Comparison of ENCODE assay signal across 16 cellular contexts in genomic region chr5:177349362-177349647, GRCh38. TPM values are rescaled to one million over a fixed set of nuclear protein-coding genes. Genes with fewer than 3 reads are reported as not detected.
DNase-seq lines count a peak whose midpoint lies in the region; ATAC-seq, FAIRE-seq and TF ChIP-seq lines count a peak whose summit lies in the region.
"Had no signal": no experiment of that assay in that cellular context is flagged by ENCODE, and none has a peak within 500 bp of the region (broad histone marks: within the 10 kb centered on the region; RNA-seq: fewer than 3 reads in every experiment).

No MANE protein-coding gene starts in this region.

- no peak for TF ChIP-seq CTCF in K562 (IDR thresholded peaks at IDR 0.05 in 2 of 3, conservative IDR thresholded peaks at IDR 0.05 in 1 of 3; ENCODE audit: insufficient read depth in 2 of 3, low read depth in 1 of 3, low read length in 3 of 3)
- TF ChIP-seq CTCF in psoas muscle (IDR thresholded peaks at IDR 0.05), result no peak
- no peak for TF ChIP-seq CTCF in mucosa of descending colon (IDR thresholded peaks at IDR 0.05)

- no peak for TF ChIP-seq POLR2A in K562 (conservative IDR thresholded peaks at IDR 0.05)

- BruUV-seq in K562 (replicated peaks; lab: Mats Ljungman, UMichigan), result no TSS peak

- in situ Hi-C loops in K562 (cut with MboI), result no loop called here

- H3K27ac ChIP-seq in Karpas-422 (ENCODE audit: low read length) (no peak overlapping the region), K562 (ENCODE audit: extremely low read depth, low read depth, low read length) (no peak overlapping the region), psoas muscle (no peak overlapping the region)
- H3K27ac ChIP-seq: left lung, upper lobe of right lung had no signal

- ATAC-seq in K562 (no peak), psoas muscle (no peak), mucosa of descending colon (no peak)
- ATAC-seq: body of pancreas, left lung, upper lobe of right lung had no signal

- H3K4me1 ChIP-seq in Karpas-422 (ENCODE audit: low read length) (peaks cover 25% of the 10 kb centered on the region), K562 (replicated peaks in 1 of 2; ENCODE audit: control insufficient read depth in 2 of 2, insufficient read depth in 2 of 2, low read length in 2 of 2) (peaks cover 17 to 24% of the 10 kb centered on the region in 2 experiments; a peak in 4 of 5 replicates), psoas muscle (peaks cover 21% of the 10 kb centered on the region), mucosa of descending colon (ENCODE audit: low read depth) (peaks cover 27% of the 10 kb centered on the region)

- H3K9me1 ChIP-seq in K562 (ENCODE audit: control insufficient read depth, insufficient read depth, low read length), result no peaks in the 10 kb centered on the region

- TF ChIP-seq RAD21 in K562 (CRISPR knock-in tag; conservative IDR thresholded peaks at IDR 0.05 in 1 of 2, IDR thresholded peaks at IDR 0.05 in 1 of 2), result no peak

- no peak for FAIRE-seq in K562 (lab: Jason Lieb, UNC)
- FAIRE-seq: endothelial cell of umbilical vein, GM18507 had no signal

- H3K79me2 ChIP-seq in Karpas-422 (ENCODE audit: low read length), result peaks cover 68% of the 10 kb centered on the region
- H3K79me2 ChIP-seq in K562 (ENCODE audit: control insufficient read depth, insufficient read depth, low read length), result peaks cover 65% of the 10 kb centered on the region

- peaks cover 2% of the 10 kb centered on the region for H3K9me3 Mint-ChIP-seq in activated CD4-positive, alpha-beta memory T cell treated with anti-CD3 and anti-CD28 coated beads, Interleukin-2, amount 10 ng/mL, durations not matched to agents 7 days and 5 days
- H3K9me3 Mint-ChIP-seq in activated CD4-positive, alpha-beta memory T cell treated with anti-CD3 and anti-CD28 coated beads for 36 hours, result no peaks in the 10 kb centered on the region

- no peaks in the 10 kb centered on the region for H3K9me2 ChIP-seq in Karpas-422 (replicated peaks; ENCODE audit: insufficient read depth, low read length)

- H3K9me3 ChIP-seq in Karpas-422 (ENCODE audit: low read length), result no peaks in the 10 kb centered on the region
- H3K9me3 ChIP-seq in K562 (replicated peaks; ENCODE audit: control insufficient read depth, insufficient read depth, low read depth, low read length), result no peaks in the 10 kb centered on the region
- H3K9me3 ChIP-seq in psoas muscle, result no peaks in the 10 kb centered on the region
- no peaks in the 10 kb centered on the region for H3K9me3 ChIP-seq in mucosa of descending colon
- H3K9me3 ChIP-seq: body of pancreas, left lung, upper lobe of right lung had no signal

- H3K36me3 ChIP-seq in Karpas-422 (ENCODE audit: insufficient read depth, low read length), result peaks cover 7% of the 10 kb centered on the region; the same call in 1 of the 2 replicates
- H3K36me3 ChIP-seq in K562 (ENCODE audit: control insufficient read depth, insufficient read depth, low read length), result peaks cover 46% of the 10 kb centered on the region
- H3K36me3 ChIP-seq in psoas muscle (ENCODE audit: insufficient read depth in 1 of 2, low read depth in 1 of 2), result peaks cover 9 to 33% of the 10 kb centered on the region in 2 donors
- H3K36me3 ChIP-seq in mucosa of descending colon (ENCODE audit: low read depth), result peaks cover 5% of the 10 kb centered on the region

- H3K4me3 ChIP-seq in Karpas-422 (ENCODE audit: low read length), result peak overlapping the region; percentile 86; the same call in 1 of the 2 replicates
- H3K4me3 ChIP-seq in K562, result no peak overlapping the region
- H3K4me3 ChIP-seq in psoas muscle, result peak overlapping the region; percentile 4
- no peak overlapping the region for H3K4me3 ChIP-seq in mucosa of descending colon

- H3K36me3 Mint-ChIP-seq in activated CD4-positive, alpha-beta memory T cell treated with anti-CD3 and anti-CD28 coated beads, Interleukin-2, amount 10 ng/mL, durations not matched to agents 7 days and 5 days (ENCODE audit: low read depth), result peaks cover 35% of the 10 kb centered on the region
- H3K36me3 Mint-ChIP-seq in activated CD4-positive, alpha-beta memory T cell treated with anti-CD3 and anti-CD28 coated beads for 36 hours, result peaks cover 8% of the 10 kb centered on the region

- TF ChIP-seq EP300 in K562 (IDR thresholded peaks at IDR 0.05; ENCODE audit: low read length), result no peak

- H3K27me3 ChIP-seq in Karpas-422 (ENCODE audit: low read length), result no peaks in the 10 kb centered on the region
- H3K27me3 ChIP-seq in K562 (ENCODE audit: control insufficient read depth in 2 of 2, insufficient read depth in 2 of 2, low read length in 2 of 2), result no peaks in the 10 kb centered on the region
- H3K27me3 ChIP-seq in psoas muscle (ENCODE audit: insufficient read depth in 3 of 3, low read length in 2 of 3), result no peaks in the 10 kb centered on the region
- H3K27me3 ChIP-seq: body of pancreas, left lung, upper lobe of right lung had no signal

- H4K20me1 ChIP-seq in Karpas-422 (ENCODE audit: insufficient read depth, low read depth, low read length) (no peaks in the 10 kb centered on the region), K562 (replicated peaks; ENCODE audit: control insufficient read depth, insufficient read depth, low read length) (no peaks in the 10 kb centered on the region)

- H3K4me1 Mint-ChIP-seq in activated CD4-positive, alpha-beta memory T cell treated with anti-CD3 and anti-CD28 coated beads, Interleukin-2, amount 10 ng/mL, durations not matched to agents 7 days and 5 days, result peaks cover 57% of the 10 kb centered on the region
- H3K4me1 Mint-ChIP-seq in activated CD4-positive, alpha-beta memory T cell treated with anti-CD3 and anti-CD28 coated beads for 36 hours (ENCODE audit: low read depth), result peaks cover 46% of the 10 kb centered on the region

- H3K4me3 Mint-ChIP-seq in activated CD4-positive, alpha-beta memory T cell treated with anti-CD3 and anti-CD28 coated beads, Interleukin-2, amount 10 ng/mL, durations not matched to agents 7 days and 5 days, result peak overlapping the region; percentile 90
- H3K4me3 Mint-ChIP-seq in activated CD4-positive, alpha-beta memory T cell treated with anti-CD3 and anti-CD28 coated beads for 36 hours, result no peak overlapping the region

- H3K9ac ChIP-seq in Karpas-422 (ENCODE audit: low read length) (peak overlapping the region; percentile 88), K562 (ENCODE audit: insufficient read depth in 1 of 2, low read depth in 2 of 2, low read length in 2 of 2) (0 out of 4 replicates have a peak overlapping the region, but pooled peaks of 1 of the 2 experiments have one; percentile 54)

- CTCF ChIA-PET in activated CD4-positive, alpha-beta memory T cell treated with anti-CD3 and anti-CD28 coated beads, Interleukin-2, amount 10 ng/mL, durations not matched to agents 7 days and 5 days (lab: Charles Lee), result interaction anchor here (1.0 to 4.3 kb wide), 7 partner anchors 31 to 151 kb away, joined by 3 to 17 read pairs (median 3); no protein-coding TSS in a partner anchor
- CTCF ChIA-PET in activated CD4-positive, alpha-beta memory T cell treated with anti-CD3 and anti-CD28 coated beads for 36 hours (lab: Charles Lee), result interaction anchor here (1.2 to 5.7 kb wide), 7 partner anchors 21 to 152 kb away, joined by 3 to 33 read pairs (median 4); no protein-coding TSS in a partner anchor
- CTCF ChIA-PET in K562 (lab: Yijun Ruan, JAX; ENCODE audit: low intra/inter-chr PET ratio), result no interaction called here

- H3K4me2 ChIP-seq in Karpas-422 (ENCODE audit: low read depth, low read length, poor library complexity, severe bottlenecking), result peak overlapping the region; percentile 90
- peak overlapping the region; percentile 13; the same call in 1 of the 2 replicates for H3K4me2 ChIP-seq in K562 (ENCODE audit: insufficient read depth, low read length)

- intact Hi-C loops in activated CD4-positive, alpha-beta memory T cell treated with anti-CD3 and anti-CD28 coated beads for 36 hours (cut with micrococcal nuclease), result no loop called here
- intact Hi-C loops in K562 (cut with micrococcal nuclease), result no loop called here
- intact Hi-C loops in psoas muscle (cut with DNase I), result no loop called here
- intact Hi-C loops in mucosa of descending colon (cut with DNase I, micrococcal nuclease), result no loop called here

- no peak for DNase-seq in activated CD4-positive, alpha-beta memory T cell treated with anti-CD3 and anti-CD28 coated beads, Interleukin-2, amount 10 ng/mL, durations not matched to agents 7 days and 5 days
- no peak for DNase-seq in activated CD4-positive, alpha-beta memory T cell treated with anti-CD3 and anti-CD28 coated beads for 36 hours
- DNase-seq in Karpas-422, result no peak
- DNase-seq in K562 (ENCODE audit: extremely low read depth in 1 of 4, low spot score in 3 of 4), result no peak
- no peak for DNase-seq in psoas muscle
- DNase-seq in mucosa of descending colon, result no peak
- DNase-seq in SKM-1 (lab: John Stamatoyannopoulos, UW; ENCODE audit: unreplicated experiment), result no peak
- no peak for DNase-seq in DMS79 treated with DMSO at 0.1 percent for 48 hours (lab: John Stamatoyannopoulos, UW)
- DNase-seq: body of pancreas, head of caudate nucleus, NCI-H1930, nucleus accumbens, upper lobe of right lung had no signal

- H3K27ac Mint-ChIP-seq in activated CD4-positive, alpha-beta memory T cell treated with anti-CD3 and anti-CD28 coated beads, Interleukin-2, amount 10 ng/mL, durations not matched to agents 7 days and 5 days, result no peak overlapping the region
- no peak overlapping the region for H3K27ac Mint-ChIP-seq in activated CD4-positive, alpha-beta memory T cell treated with anti-CD3 and anti-CD28 coated beads for 36 hours

- 44% methylated on average over 3 of the region's 3 CpGs for WGBS in K562 (ENCODE audit: insufficient coverage, low coverage, missing lambda C conversion rate)
- WGBS in psoas muscle, 3 donors, result 68 to 75% (median 71%) methylated on average over 3 of the region's 3 CpGs

- H2AFZ ChIP-seq in Karpas-422 (ENCODE audit: low read length) (no peak overlapping the region), K562 (ENCODE audit: low read depth, low read length) (no peak overlapping the region)

- POLR2A ChIA-PET in activated CD4-positive, alpha-beta memory T cell treated with anti-CD3 and anti-CD28 coated beads, Interleukin-2, amount 10 ng/mL, durations not matched to agents 7 days and 5 days (lab: Charles Lee), result interaction anchor here (1.0 to 3.8 kb wide), 4 partner anchors 12 to 46 kb away, joined by 3 to 37 read pairs (median 22); partner anchors contain the start of genes PRELID1 and RAB24
- POLR2A ChIA-PET in activated CD4-positive, alpha-beta memory T cell treated with anti-CD3 and anti-CD28 coated beads for 36 hours (lab: Charles Lee), result interaction anchor here (0.7 kb wide), 1 partner anchor 833 kb away, joined by 3 read pairs; no protein-coding TSS in a partner anchor
- POLR2A ChIA-PET in K562 (lab: Yijun Ruan, JAX), result interaction anchor here (1.0 kb wide), 1 partner anchor 28 kb away, joined by 3 read pairs; no protein-coding TSS in a partner anchor

- no peaks in the 10 kb centered on the region for H3K27me3 Mint-ChIP-seq in activated CD4-positive, alpha-beta memory T cell treated with anti-CD3 and anti-CD28 coated beads, Interleukin-2, amount 10 ng/mL, durations not matched to agents 7 days and 5 days
- H3K27me3 Mint-ChIP-seq in activated CD4-positive, alpha-beta memory T cell treated with anti-CD3 and anti-CD28 coated beads for 36 hours, result no peaks in the 10 kb centered on the region

RNA-seq across cellular contexts. Expression of gene LMAN2, which starts 2.2 kb away (rescaled TPM):
- 100 to 1,000 TPM; 145 to 149 TPM for total RNA-seq in activated CD4-positive, alpha-beta memory T cell treated with anti-CD3 and anti-CD28 coated beads, Interleukin-2, amount 10 ng/mL, durations not matched to agents 7 days and 5 days
- 100 to 1,000 TPM in 1 of 2 experiments, 10 to 100 TPM in 1; 98.3 to 104 TPM for total RNA-seq in activated CD4-positive, alpha-beta memory T cell treated with anti-CD3 and anti-CD28 coated beads for 36 hours
- 116 and 256 TPM in 2 replicates for total RNA-seq in Karpas-422 (2014; rRNA removed; shearing (Covaris generic); ENCODE audit: low replicate concordance)
- 108 and 260 TPM in 2 replicates for total RNA-seq in K562 (2011; cell fraction: chromatin; rRNA removed; ENCODE audit: low replicate concordance)
- total RNA-seq in K562 (2011; cell fraction: nucleolus; rRNA removed), result 422 and 429 TPM in 2 replicates
- 240 and 283 TPM in 2 replicates for total RNA-seq in K562 (2011; cell fraction: nucleoplasm; rRNA removed)
- total RNA-seq in K562 (2014; rRNA removed) (200 and 216 TPM in 2 replicates), K562 (2014; rRNA removed; fragmentation: Illumina TruSeq; extraction: Trizol) (69.3 and 110 TPM in 2 replicates), K562 (2015; rRNA removed; fragmentation: Illumina TruSeq; extraction: Trizol) (179 and 196 TPM in 2 replicates), K562 (2021) (130 and 136 TPM in 2 replicates), psoas muscle (10 to 100 TPM; 28.7 to 55.8 (median 43.1) TPM), mucosa of descending colon (100 to 1,000 TPM in 2 of 3 donors, 10 to 100 TPM in 1; 91.9 to 150 (median 139) TPM)
- polyA plus RNA-seq in K562 (2011; rRNA removed) (119 and 150 TPM in 2 replicates), K562 (2014; fragmentation: Illumina TruSeq; extraction: Trizol) (241 and 254 TPM in 2 replicates), K562 (2014; fragmentation: Nextera tagmentation; extraction: Ambion mirVana) (1 to 10 TPM; 2.7 to 8.5 TPM), K562 (2014; rRNA removed) (196 and 235 TPM in 2 replicates), psoas muscle (100 to 1,000 TPM; 103 to 193 (median 162) TPM)
- 299 and 407 TPM in 2 replicates for polyA plus RNA-seq in K562 (2011; cell fraction: cytosol; rRNA removed)
- polyA plus RNA-seq in K562 (2011; cell fraction: nucleus; rRNA removed), result 207 and 224 TPM in 2 replicates
- polyA plus RNA-seq in K562 (2012), result 176 and 216 TPM in 2 replicates
- 113 and 151 TPM in 2 replicates for polyA minus RNA-seq in K562 (2011; rRNA and poly(A)+ RNA removed)
- 150 and 163 TPM in 2 replicates for polyA minus RNA-seq in K562 (2011; cell fraction: cytosol; rRNA and poly(A)+ RNA removed)
- polyA minus RNA-seq in K562 (2011; cell fraction: nucleus; rRNA and poly(A)+ RNA removed), result 76.1 and 108 TPM in 2 replicates

RNA-seq across cellular contexts. Expression of gene RGS14, which starts 8.4 kb away (rescaled TPM):
- 100 to 1,000 TPM; 103 to 107 TPM for total RNA-seq in activated CD4-positive, alpha-beta memory T cell treated with anti-CD3 and anti-CD28 coated beads, Interleukin-2, amount 10 ng/mL, durations not matched to agents 7 days and 5 days
- 10 to 100 TPM; 43.9 to 47.2 TPM for total RNA-seq in activated CD4-positive, alpha-beta memory T cell treated with anti-CD3 and anti-CD28 coated beads for 36 hours
- 22.6 and 70.8 TPM in 2 replicates for total RNA-seq in Karpas-422 (2014; rRNA removed; shearing (Covaris generic); ENCODE audit: low replicate concordance)
- 35.8 and 98.9 TPM in 2 replicates for total RNA-seq in K562 (2011; cell fraction: chromatin; rRNA removed; ENCODE audit: low replicate concordance)
- total RNA-seq in K562 (2011; cell fraction: nucleolus; rRNA removed), result 87.6 and 104 TPM in 2 replicates
- 52.4 and 57.0 TPM in 2 replicates for total RNA-seq in K562 (2011; cell fraction: nucleoplasm; rRNA removed)
- total RNA-seq in K562 (2014; rRNA removed), result 63.1 and 86.1 TPM in 2 replicates
- total RNA-seq in K562 (2014; rRNA removed; fragmentation: Illumina TruSeq; extraction: Trizol), result 6.3 and 10.5 TPM in 2 replicates
- 34.5 and 38.8 TPM in 2 replicates for total RNA-seq in K562 (2015; rRNA removed; fragmentation: Illumina TruSeq; extraction: Trizol)
- 50.3 and 55.4 TPM in 2 replicates for total RNA-seq in K562 (2021)
- polyA plus RNA-seq in K562 (2011; rRNA removed), result 21.2 and 40.8 TPM in 2 replicates
- 54.2 and 98.9 TPM in 2 replicates for polyA plus RNA-seq in K562 (2011; cell fraction: cytosol; rRNA removed)
- 174 and 232 TPM in 2 replicates for polyA plus RNA-seq in K562 (2011; cell fraction: nucleus; rRNA removed)
- polyA plus RNA-seq in K562 (2012), result 40.9 and 53.0 TPM in 2 replicates
- 42.0 and 46.3 TPM in 2 replicates for polyA plus RNA-seq in K562 (2014; fragmentation: Illumina TruSeq; extraction: Trizol)
- polyA plus RNA-seq in K562 (2014; fragmentation: Nextera tagmentation; extraction: Ambion mirVana), result 1 to 10 TPM in 1 of 2 experiments, under 1 TPM in 1; 0.28 to 1.3 TPM
- 75.9 and 101 TPM in 2 replicates for polyA plus RNA-seq in K562 (2014; rRNA removed)
- 11.5 and 13.6 TPM in 2 replicates for polyA minus RNA-seq in K562 (2011; rRNA and poly(A)+ RNA removed)
- polyA minus RNA-seq in K562 (2011; cell fraction: cytosol; rRNA and poly(A)+ RNA removed), result 20.3 and 24.8 TPM in 2 replicates
- polyA minus RNA-seq in K562 (2011; cell fraction: nucleus; rRNA and poly(A)+ RNA removed), result 49.7 and 64.5 TPM in 2 replicates
- 10 to 100 TPM in 3 of 4 donors, 1 to 10 TPM in 1; 5.5 to 23.2 (median 10.5) TPM for total RNA-seq in psoas muscle
- 10 to 100 TPM in 1 of 3 donors, 1 to 10 TPM in 2; 3.6 to 10.0 (median 6.7) TPM for polyA plus RNA-seq in psoas muscle
- total RNA-seq in mucosa of descending colon, result 10 to 100 TPM; 11.1 to 15.2 (median 11.7) TPM

RNA-seq across cellular contexts. Expression of gene SLC34A1, which starts 34.9 kb away (rescaled TPM):
- total RNA-seq in activated CD4-positive, alpha-beta memory T cell treated with anti-CD3 and anti-CD28 coated beads, Interleukin-2, amount 10 ng/mL, durations not matched to agents 7 days and 5 days, result 1 to 10 TPM; 1.4 to 1.5 TPM
- under 1 TPM in 1 of 2 experiments, not detected in 1; 0.15 TPM for total RNA-seq in activated CD4-positive, alpha-beta memory T cell treated with anti-CD3 and anti-CD28 coated beads for 36 hours
- total RNA-seq in Karpas-422 (2014; rRNA removed; shearing (Covaris generic); ENCODE audit: low replicate concordance), result not detected in 2 replicates
- 0.09 TPM in 1 of 2 replicates, not detected in the other for total RNA-seq in K562 (2011; cell fraction: chromatin; rRNA removed; ENCODE audit: low replicate concordance)
- not detected in 2 replicates for total RNA-seq in K562 (2011; cell fraction: nucleolus; rRNA removed)
- not detected in 2 replicates for total RNA-seq in K562 (2011; cell fraction: nucleoplasm; rRNA removed)
- total RNA-seq in K562 (2014; rRNA removed), result not detected in 2 replicates
- total RNA-seq in K562 (2014; rRNA removed; fragmentation: Illumina TruSeq; extraction: Trizol), result not detected in 2 replicates
- total RNA-seq in K562 (2015; rRNA removed; fragmentation: Illumina TruSeq; extraction: Trizol), result not detected in 2 replicates
- not detected in 2 replicates for total RNA-seq in K562 (2021)
- polyA plus RNA-seq in K562 (2011; rRNA removed), result not detected in 2 replicates
- not detected in 2 replicates for polyA plus RNA-seq in K562 (2011; cell fraction: cytosol; rRNA removed)
- polyA plus RNA-seq in K562 (2011; cell fraction: nucleus; rRNA removed), result not detected in 2 replicates
- polyA plus RNA-seq in K562 (2012), result not detected in 2 replicates
- polyA plus RNA-seq in K562 (2014; fragmentation: Illumina TruSeq; extraction: Trizol), result not detected in 2 replicates
- polyA plus RNA-seq in K562 (2014; fragmentation: Nextera tagmentation; extraction: Ambion mirVana), result not detected
- not detected in 2 replicates for polyA plus RNA-seq in K562 (2014; rRNA removed)
- polyA minus RNA-seq in K562 (2011; rRNA and poly(A)+ RNA removed), result not detected in 2 replicates
- not detected in 2 replicates for polyA minus RNA-seq in K562 (2011; cell fraction: cytosol; rRNA and poly(A)+ RNA removed)
- not detected in 2 replicates for polyA minus RNA-seq in K562 (2011; cell fraction: nucleus; rRNA and poly(A)+ RNA removed)
- not detected for total RNA-seq in psoas muscle
- not detected for polyA plus RNA-seq in psoas muscle
- total RNA-seq in mucosa of descending colon, result not detected
- total RNA-seq: body of pancreas, endothelial cell of umbilical vein, left lung, upper lobe of right lung had no signal
- polyA plus RNA-seq: endothelial cell of umbilical vein had no signal

RNA-seq across cellular contexts. Expression of gene MXD3, which starts 37.6 kb away (rescaled TPM):
- total RNA-seq in activated CD4-positive, alpha-beta memory T cell treated with anti-CD3 and anti-CD28 coated beads, Interleukin-2, amount 10 ng/mL, durations not matched to agents 7 days and 5 days, result 10 to 100 TPM; 74.1 to 75.0 TPM
- 10 to 100 TPM; 31.2 to 33.4 TPM for total RNA-seq in activated CD4-positive, alpha-beta memory T cell treated with anti-CD3 and anti-CD28 coated beads for 36 hours
- total RNA-seq in Karpas-422 (2014; rRNA removed; shearing (Covaris generic); ENCODE audit: low replicate concordance), result 12.6 and 18.3 TPM in 2 replicates
- 16.1 and 35.8 TPM in 2 replicates for total RNA-seq in K562 (2011; cell fraction: chromatin; rRNA removed; ENCODE audit: low replicate concordance)
- 30.9 and 32.9 TPM in 2 replicates for total RNA-seq in K562 (2011; cell fraction: nucleolus; rRNA removed)
- 25.8 and 34.4 TPM in 2 replicates for total RNA-seq in K562 (2011; cell fraction: nucleoplasm; rRNA removed)
- 18.2 and 19.5 TPM in 2 replicates for total RNA-seq in K562 (2014; rRNA removed)
- total RNA-seq in K562 (2014; rRNA removed; fragmentation: Illumina TruSeq; extraction: Trizol), result 0.65 and 0.83 TPM in 2 replicates
- total RNA-seq in K562 (2015; rRNA removed; fragmentation: Illumina TruSeq; extraction: Trizol), result 4.5 and 6.1 TPM in 2 replicates
- 12.0 and 16.2 TPM in 2 replicates for total RNA-seq in K562 (2021)
- 5.2 and 13.6 TPM in 2 replicates for polyA plus RNA-seq in K562 (2011; rRNA removed)
- polyA plus RNA-seq in K562 (2011; cell fraction: cytosol; rRNA removed), result 9.9 and 15.2 TPM in 2 replicates
- 81.7 and 87.5 TPM in 2 replicates for polyA plus RNA-seq in K562 (2011; cell fraction: nucleus; rRNA removed)
- polyA plus RNA-seq in K562 (2012), result 9.2 and 20.7 TPM in 2 replicates
- polyA plus RNA-seq in K562 (2014; fragmentation: Illumina TruSeq; extraction: Trizol), result 1.8 and 4.5 TPM in 2 replicates
- polyA plus RNA-seq in K562 (2014; fragmentation: Nextera tagmentation; extraction: Ambion mirVana), result under 1 TPM; 0.28 to 0.59 TPM
- 22.8 and 24.8 TPM in 2 replicates for polyA plus RNA-seq in K562 (2014; rRNA removed)
- polyA minus RNA-seq in K562 (2011; rRNA and poly(A)+ RNA removed), result 1.8 and 1.9 TPM in 2 replicates
- polyA minus RNA-seq in K562 (2011; cell fraction: cytosol; rRNA and poly(A)+ RNA removed), result 1.2 and 4.6 TPM in 2 replicates
- 12.3 and 14.9 TPM in 2 replicates for polyA minus RNA-seq in K562 (2011; cell fraction: nucleus; rRNA and poly(A)+ RNA removed)
- total RNA-seq in psoas muscle, result 1 to 10 TPM; 2.3 to 4.2 (median 2.8) TPM
- 1 to 10 TPM in 2 of 3 donors, under 1 TPM in 1; 0.80 to 2.1 (median 1.3) TPM for polyA plus RNA-seq in psoas muscle
- 10 to 100 TPM; 10.3 to 19.4 (median 10.9) TPM for total RNA-seq in mucosa of descending colon

RNA-seq across cellular contexts. Expression of gene PRELID1, which starts 45.7 kb away (rescaled TPM):
- 100 to 1,000 TPM; 153 to 156 TPM for total RNA-seq in activated CD4-positive, alpha-beta memory T cell treated with anti-CD3 and anti-CD28 coated beads, Interleukin-2, amount 10 ng/mL, durations not matched to agents 7 days and 5 days
- total RNA-seq in activated CD4-positive, alpha-beta memory T cell treated with anti-CD3 and anti-CD28 coated beads for 36 hours, result 100 to 1,000 TPM; 247 to 248 TPM
- total RNA-seq in Karpas-422 (2014; rRNA removed; shearing (Covaris generic); ENCODE audit: low replicate concordance), result 112 and 189 TPM in 2 replicates
- total RNA-seq in K562 (2011; cell fraction: chromatin; rRNA removed; ENCODE audit: low replicate concordance), result 48.2 and 87.9 TPM in 2 replicates
- 113 and 136 TPM in 2 replicates for total RNA-seq in K562 (2011; cell fraction: nucleolus; rRNA removed)
- total RNA-seq in K562 (2011; cell fraction: nucleoplasm; rRNA removed), result 88.0 and 98.6 TPM in 2 replicates
- total RNA-seq in K562 (2014; rRNA removed) (330 and 397 TPM in 2 replicates), K562 (2014; rRNA removed; fragmentation: Illumina TruSeq; extraction: Trizol) (240 and 288 TPM in 2 replicates), K562 (2015; rRNA removed; fragmentation: Illumina TruSeq; extraction: Trizol) (336 and 342 TPM in 2 replicates), K562 (2021) (357 and 376 TPM in 2 replicates), psoas muscle (10 to 100 TPM; 19.9 to 66.8 (median 44.3) TPM), mucosa of descending colon (100 to 1,000 TPM; 149 to 277 (median 171) TPM)
- polyA plus RNA-seq in K562 (2011; rRNA removed) (306 and 340 TPM in 2 replicates), K562 (2014; fragmentation: Illumina TruSeq; extraction: Trizol) (313 and 379 TPM in 2 replicates), K562 (2014; fragmentation: Nextera tagmentation; extraction: Ambion mirVana) (10 to 100 TPM; 40.1 to 63.7 TPM), K562 (2014; rRNA removed) (484 and 583 TPM in 2 replicates), psoas muscle (100 to 1,000 TPM in 1 of 3 donors, 10 to 100 TPM in 2; 44.3 to 201 (median 56.8) TPM)
- polyA plus RNA-seq in K562 (2011; cell fraction: cytosol; rRNA removed), result 419 and 903 TPM in 2 replicates
- 140 and 180 TPM in 2 replicates for polyA plus RNA-seq in K562 (2011; cell fraction: nucleus; rRNA removed)
- 250 and 264 TPM in 2 replicates for polyA plus RNA-seq in K562 (2012)
- 122 and 169 TPM in 2 replicates for polyA minus RNA-seq in K562 (2011; rRNA and poly(A)+ RNA removed)
- 115 and 142 TPM in 2 replicates for polyA minus RNA-seq in K562 (2011; cell fraction: cytosol; rRNA and poly(A)+ RNA removed)
- polyA minus RNA-seq in K562 (2011; cell fraction: nucleus; rRNA and poly(A)+ RNA removed), result 52.6 and 54.7 TPM in 2 replicates

Comparison
In these comparisons a context has a peak if more than half of its experiments do, and no peak if none do; other contexts are left out.
1. H3K4me3 ChIP-seq: peak in Karpas-422 (single experiment) and psoas muscle (single experiment); none in K562 (single experiment) and mucosa of descending colon (single experiment).